8 cellular contexts compared by ENCODE assay signal in genomic region chr17:48131216-48131824, GRCh38. TPM values are rescaled to one million over a fixed set of nuclear protein-coding genes. Genes with fewer than 3 reads are reported as not detected.
A peak's percentile ranks its signal among the peaks of the same experiment; 100 is the strongest.
DNase-seq lines count a peak whose midpoint lies in the region; ATAC-seq, FAIRE-seq and TF ChIP-seq lines count a peak whose summit lies in the region.

No MANE protein-coding gene starts in this region.

- H3K9ac ChIP-seq in endothelial cell of umbilical vein (replicated peaks; ENCODE audit: extremely low read depth, insufficient read depth, low read length) = no peak overlapping the region

- no peaks in the 10 kb centered on the region for H4K20me1 ChIP-seq in endothelial cell of umbilical vein (replicated peaks; ENCODE audit: control insufficient read depth, extremely low read depth, insufficient read depth, low read length)

- DNase-seq in BE2C (peak; percentile 79), HAP-1 (ENCODE audit: low spot score in 2 of 2) (peak; percentile 78 to 86), NCI-H460 (ENCODE audit: extremely low read depth, low read depth) (peak; percentile 78), endothelial cell of umbilical vein (ENCODE audit: low read depth, low spot score) (peak; percentile 63), midbrain (lab: John Stamatoyannopoulos, UW) (peak; percentile 83), thyroid gland (peak; percentile 56 to 59)
- DNase-seq in activated CD4-positive, alpha-beta T cell treated with anti-CD3 and anti-CD28 coated beads, Interleukin-2, amount 50 U/mL, for 48 hours = peak; percentile 30 to 56

- dilution Hi-C loops in endothelial cell of umbilical vein (cut with MboI; ENCODE audit: extremely low pct_ligation_motif_present, low sequenced_read_pairs) = no loop called here

- no peaks in the 10 kb centered on the region for H3K79me2 ChIP-seq in endothelial cell of umbilical vein (ENCODE audit: control insufficient read depth, insufficient read depth, low read length)

- no peaks in the 10 kb centered on the region for H3K27me3 ChIP-seq in BE2C
- peaks cover 3% of the 10 kb centered on the region; the same call in 1 of the 2 replicates for H3K27me3 ChIP-seq in HAP-1 (ENCODE audit: low read depth)
- peaks cover 0 to 2% of the 10 kb centered on the region in 2 experiments for H3K27me3 ChIP-seq in endothelial cell of umbilical vein (ENCODE audit: control insufficient read depth in 2 of 2, insufficient read depth in 2 of 2, low read length in 2 of 2)
- H3K27me3 ChIP-seq in thyroid gland = no peaks in the 10 kb centered on the region

- H3K27ac ChIP-seq in endothelial cell of umbilical vein (ENCODE audit: insufficient read depth, low read depth, low read length) (no peak overlapping the region), thyroid gland (no peak overlapping the region)

- intact Hi-C loops in endothelial cell of umbilical vein (cut with micrococcal nuclease) (loop anchor here (1.0 to 2.0 kb wide), 3 partner anchors 51 to 106 kb away; no protein-coding TSS in a partner anchor), thyroid gland (cut with DNase I) (loop anchor here (2.0 kb wide), 2 partner anchors 51 to 107 kb away; no protein-coding TSS in a partner anchor)

- POLR2A ChIA-PET in endothelial cell of umbilical vein (lab: Charles Lee) = no interaction called here

- WGBS in thyroid gland, 2 donors = 44 to 45% methylated on average over 4 of the region's 4 CpGs

- BruUV-seq in endothelial cell of umbilical vein (replicated peaks; lab: Mats Ljungman, UMichigan) = no TSS peak

- no peaks in the 10 kb centered on the region for H3K9me1 ChIP-seq in endothelial cell of umbilical vein (replicated peaks; ENCODE audit: control insufficient read depth, extremely low read depth, insufficient read depth, low read length)

- FAIRE-seq in endothelial cell of umbilical vein (lab: Jason Lieb, UNC) = peak; percentile 93

- H3K4me1 ChIP-seq in BE2C = peaks cover 36% of the 10 kb centered on the region
- H3K4me1 ChIP-seq in HAP-1 = no peaks in the 10 kb centered on the region
- H3K4me1 ChIP-seq in endothelial cell of umbilical vein (ENCODE audit: control insufficient read depth, extremely low read depth, insufficient read depth, low read length) = peaks cover 15% of the 10 kb centered on the region
- H3K4me1 ChIP-seq in thyroid gland = peaks cover 3 to 9% of the 10 kb centered on the region in 2 donors

- CTCF ChIA-PET in endothelial cell of umbilical vein (lab: Charles Lee) = interaction anchor here (0.6 to 9.4 kb wide), 34 partner anchors 8 to 748 kb away, joined by 3 to 167 read pairs (median 4); partner anchors contain the start of genes CBX1 and SNX11

- no peaks in the 10 kb centered on the region for H3K36me3 ChIP-seq in BE2C
- no peaks in the 10 kb centered on the region for H3K36me3 ChIP-seq in HAP-1 (replicated peaks)
- H3K36me3 ChIP-seq in endothelial cell of umbilical vein (ENCODE audit: control insufficient read depth in 2 of 2, extremely low read depth in 1 of 2, insufficient read depth in 2 of 2, low read length in 2 of 2) = no peaks in the 10 kb centered on the region
- no peaks in the 10 kb centered on the region for H3K36me3 ChIP-seq in thyroid gland

- peak; percentile 98 for TF ChIP-seq CTCF in BE2C (IDR thresholded peaks at IDR 0.05; ENCODE audit: low read depth, low read length)
- TF ChIP-seq CTCF in endothelial cell of umbilical vein (IDR thresholded peaks at IDR 0.05; ENCODE audit: extremely low read depth in 1 of 2, insufficient read depth in 1 of 2, low read depth in 1 of 2, low read length in 2 of 2) = peak; percentile 75 to 81
- TF ChIP-seq CTCF in thyroid gland (IDR thresholded peaks at IDR 0.05) = peak; percentile 58 to 91 (median 82)

- H3K9me3 ChIP-seq in BE2C (no peaks in the 10 kb centered on the region), HAP-1 (no peaks in the 10 kb centered on the region), endothelial cell of umbilical vein (replicated peaks; ENCODE audit: control insufficient read depth, insufficient read depth, low read length) (no peaks in the 10 kb centered on the region), thyroid gland (no peaks in the 10 kb centered on the region)

- ATAC-seq in HG03521 (IDR thresholded peaks at IDR 0.05; ENCODE audit: unreplicated experiment) = no peak

- TF ChIP-seq POLR2A in endothelial cell of umbilical vein (IDR thresholded peaks at IDR 0.05; ENCODE audit: low read depth, low read length) = no peak
- TF ChIP-seq POLR2A in thyroid gland (IDR thresholded peaks at IDR 0.05) = no peak

- in situ Hi-C loops in HAP-1 (cut with MboI; ENCODE audit: low sequenced_read_pairs) = loop anchor here (5.0 kb wide), 1 partner anchor 104 kb away; no protein-coding TSS in a partner anchor

- H3K4me3 ChIP-seq in BE2C (ENCODE audit: low read depth, low read length) (no peak overlapping the region), HAP-1 (no peak overlapping the region), endothelial cell of umbilical vein (replicated peaks in 1 of 3; ENCODE audit: insufficient read depth in 1 of 3, low read depth in 1 of 3, low read length in 3 of 3) (no peak overlapping the region), thyroid gland (replicated peaks in 1 of 3) (no peak overlapping the region)

- H3K4me2 ChIP-seq in endothelial cell of umbilical vein (ENCODE audit: insufficient read depth, low read length) = no peak overlapping the region

- H2AFZ ChIP-seq in endothelial cell of umbilical vein (ENCODE audit: low read depth, low read length) = no peak overlapping the region

TF ChIP-seq in endothelial cell of umbilical vein, 7 proteins besides CTCF, POLR2A, EP300 and RAD21:
- TF ChIP-seq JUN (IDR thresholded peaks at IDR 0.05; ENCODE audit: borderline replicate concordance, insufficient read depth, insufficient read length, low read depth) (no peak), GATA2 (IDR thresholded peaks at IDR 0.05; ENCODE audit: insufficient read depth, insufficient read length, low read depth, low read length) (no peak), POLR2AphosphoS5 (IDR thresholded peaks at IDR 0.05; ENCODE audit: insufficient read depth, low read depth, low read length) (no peak), FOS (IDR thresholded peaks at IDR 0.05; ENCODE audit: borderline replicate concordance, insufficient read depth, low read length) (no peak), EZH2 (IDR thresholded peaks at IDR 0.05; ENCODE audit: borderline replicate concordance, low read depth, low read length, severe bottlenecking) (no peak), MYC (IDR thresholded peaks at IDR 0.05; ENCODE audit: low read depth, low read length) (no peak)
- TF ChIP-seq, protein P1, sequence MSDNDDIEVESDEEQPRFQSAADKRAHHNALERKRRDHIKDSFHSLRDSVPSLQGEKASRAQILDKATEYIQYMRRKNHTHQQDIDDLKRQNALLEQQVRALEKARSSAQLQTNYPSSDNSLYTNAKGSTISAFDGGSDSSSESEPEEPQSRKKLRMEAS (IDR thresholded peaks at IDR 0.05; ENCODE audit: insufficient read depth, insufficient read length) = no peak

RNA-seq across cellular contexts. Expression of gene SNX11, which starts 23.8 kb away (rescaled TPM):
- 15.1 TPM for polyA plus RNA-seq in BE2C (2012; ENCODE audit: insufficient read depth, insufficient read length, low read depth)
- 12.3 and 12.9 TPM in 2 replicates for total RNA-seq in NCI-H460 (2014; rRNA removed; shearing (Covaris generic))
- 17.3 and 21.0 TPM in 2 replicates for polyA plus RNA-seq in NCI-H460 (2014; cell fraction: nucleus; rRNA removed)
- 23.4 and 26.4 TPM in 2 replicates for total RNA-seq in endothelial cell of umbilical vein
- 22.0 and 26.2 TPM in 2 replicates for polyA plus RNA-seq in endothelial cell of umbilical vein
- 19.9 and 20.1 TPM in 2 replicates for polyA plus RNA-seq in endothelial cell of umbilical vein (2011; cell fraction: cytosol; rRNA removed)
- polyA plus RNA-seq in endothelial cell of umbilical vein (2011; cell fraction: nucleus; rRNA removed) = 18.2 and 21.7 TPM in 2 replicates
- 22.9 and 26.2 TPM in 2 replicates for polyA plus RNA-seq in endothelial cell of umbilical vein (2012)
- 27.7 and 28.1 TPM in 2 replicates for polyA minus RNA-seq in endothelial cell of umbilical vein
- polyA minus RNA-seq in endothelial cell of umbilical vein (2011; cell fraction: cytosol; rRNA and poly(A)+ RNA removed) = 10.7 TPM
- 6.3 and 11.2 TPM in 2 replicates for polyA minus RNA-seq in endothelial cell of umbilical vein (2011; cell fraction: nucleus; rRNA and poly(A)+ RNA removed)
- total RNA-seq in thyroid gland = 10 to 100 TPM; 20.3 to 23.4 (median 22.0) TPM

RNA-seq across cellular contexts. Expression of gene CBX1, which starts 30.0 kb away (rescaled TPM):
- 67.8 TPM for polyA plus RNA-seq in BE2C (2012; ENCODE audit: insufficient read depth, insufficient read length, low read depth)
- 51.7 and 57.8 TPM in 2 replicates for total RNA-seq in NCI-H460 (2014; rRNA removed; shearing (Covaris generic))
- polyA plus RNA-seq in NCI-H460 (2014; cell fraction: nucleus; rRNA removed) = 43.7 and 47.8 TPM in 2 replicates
- total RNA-seq in endothelial cell of umbilical vein (95.2 and 102 TPM in 2 replicates), thyroid gland (10 to 100 TPM; 33.0 to 49.1 (median 38.2) TPM)
- 15.0 and 20.4 TPM in 2 replicates for polyA plus RNA-seq in endothelial cell of umbilical vein
- 52.9 and 55.9 TPM in 2 replicates for polyA plus RNA-seq in endothelial cell of umbilical vein (2011; cell fraction: cytosol; rRNA removed)
- 20.2 and 32.9 TPM in 2 replicates for polyA plus RNA-seq in endothelial cell of umbilical vein (2011; cell fraction: nucleus; rRNA removed)
- 98.5 and 129 TPM in 2 replicates for polyA plus RNA-seq in endothelial cell of umbilical vein (2012)
- polyA minus RNA-seq in endothelial cell of umbilical vein = 20.3 and 24.7 TPM in 2 replicates
- 12.7 TPM for polyA minus RNA-seq in endothelial cell of umbilical vein (2011; cell fraction: cytosol; rRNA and poly(A)+ RNA removed)
- 7.5 and 10.7 TPM in 2 replicates for polyA minus RNA-seq in endothelial cell of umbilical vein (2011; cell fraction: nucleus; rRNA and poly(A)+ RNA removed)
